24 cellular contexts compared by ENCODE assay signal in the genomic region with DNA sequence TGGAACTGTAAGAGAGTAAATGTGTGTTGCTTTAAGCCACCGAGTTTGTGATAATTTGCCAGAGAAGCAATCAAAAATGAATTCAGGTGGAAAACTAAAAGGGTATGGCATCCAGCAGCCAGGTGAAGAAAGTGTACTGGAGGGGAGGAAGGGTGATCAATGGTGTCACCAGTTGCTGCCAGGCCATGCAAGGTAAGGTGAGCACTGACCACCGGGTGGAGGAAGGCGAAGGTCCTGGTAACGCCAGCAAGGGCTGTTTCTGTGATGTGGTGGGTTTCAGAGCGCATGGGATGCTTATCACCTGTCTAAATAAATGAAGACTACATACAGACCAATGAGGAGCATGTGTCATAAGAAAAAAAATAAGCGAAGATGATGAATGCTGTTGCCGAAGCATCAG. TPM values are rescaled to one million over a fixed set of nuclear protein-coding genes. Genes with fewer than 3 reads are reported as not detected.
DNase-seq lines count a peak whose midpoint lies in the region; ATAC-seq, FAIRE-seq and TF ChIP-seq lines count a peak whose summit lies in the region.
"Had no signal": no experiment of that assay in that cellular context is flagged by ENCODE, and none has a peak within 500 bp of the region (broad histone marks: within the 10 kb centered on the region; RNA-seq: fewer than 3 reads in every experiment).

No MANE protein-coding gene starts in this region.

- no peaks in the 10 kb centered on the region for H3K4me1 Mint-ChIP-seq in WTC11
- H3K4me1 Mint-ChIP-seq: CD8-positive, alpha-beta memory T cell had no signal

- H3K4me2 ChIP-seq in HepG2 (ENCODE audit: low read depth, low read length), result no peak overlapping the region
- H3K4me2 ChIP-seq: A549; BLaER1 treated with 17β-estradiol and CSF1 and Interleukin-3, amounts not matched to agents 10 nM and 100 nM had no signal

- H3K27ac ChIP-seq in HepG2 (ENCODE audit: extremely low read length, insufficient read depth, low read length) (no peak overlapping the region), right lobe of liver (no peak overlapping the region), substantia nigra (ENCODE audit: low read depth, low read length, poor library complexity, severe bottlenecking) (peak overlapping the region; percentile 12)
- H3K27ac ChIP-seq: 22Rv1; A549; BLaER1 treated with 17β-estradiol and CSF1 and Interleukin-3, amounts not matched to agents 10 nM and 100 nM; C4-2B had no signal

- no peak overlapping the region for H3K4me3 Mint-ChIP-seq in WTC11
- H3K4me3 Mint-ChIP-seq: B cell; CD4-positive, alpha-beta T cell; CD8-positive, alpha-beta memory T cell had no signal

- no peaks in the 10 kb centered on the region for H3K79me2 ChIP-seq in HepG2 (ENCODE audit: insufficient read depth, low read length)

- in situ Hi-C loops in HepG2 (cut with HindIII; ENCODE audit: extremely low pct_ligation_motif_present, low pct_unique_long_range_greater_than_20kb), result no loop called here

- no peaks in the 10 kb centered on the region for H3K9me3 ChIP-seq in HepG2 (ENCODE audit: low read length)
- no peaks in the 10 kb centered on the region for H3K9me3 ChIP-seq in right lobe of liver
- H3K9me3 ChIP-seq: A549; BLaER1 treated with 17β-estradiol and CSF1 and Interleukin-3, amounts not matched to agents 10 nM and 100 nM had no signal

- H3K27me3 Mint-ChIP-seq in WTC11 (ENCODE audit: low read depth), result peaks cover 1% of the 10 kb centered on the region

- CTCF ChIA-PET in HepG2 (lab: Yijun Ruan, JAX; ENCODE audit: low intra/inter-chr PET ratio, low total read pairs) (no interaction called here), WTC11 (lab: Charles Lee) (interaction anchor here (0.8 to 2.9 kb wide), 3 partner anchors 45 to 100 kb away, joined by 3 to 15 read pairs (median 5); no protein-coding TSS in a partner anchor)

- ATAC-seq in HepG2 (peak; percentile 36; the same call in 2 of the 3 replicates), right lobe of liver (no peak), WTC11 (peak; percentile 22; the same call in 1 of the 2 replicates)

- DNase-seq in HepG2 (ENCODE audit: low spot score) (no peak), right lobe of liver (no peak), WTC11 (ENCODE audit: low spot score) (no peak), mesenteric fat pad (ENCODE audit: low spot score) (peak; percentile 24), substantia nigra (lab: John Stamatoyannopoulos, UW) (no peak), activated gamma-delta T cell (lab: John Stamatoyannopoulos, UW) (no peak), cerebellar nuclear complex (lab: John Stamatoyannopoulos, UW) (no peak)
- no peak for DNase-seq in stimulated activated naive CD4-positive, alpha-beta T cell treated with Interleukin-2 at 50 U/mL for 16 hours (lab: John Stamatoyannopoulos, UW)
- DNase-seq: AML-193; CD4-positive, alpha-beta T cell; CD8-positive, alpha-beta memory T cell; COR-L47; DMS79 treated with DMSO at 0.1 percent for 48 hours; GF-D8 had no signal

- POLR2A ChIA-PET in HepG2 (lab: Yijun Ruan, JAX), result no interaction called here
- POLR2A ChIA-PET in WTC11 (lab: Charles Lee), result no interaction called here

- intact Hi-C loops in HepG2 (cut with micrococcal nuclease; ENCODE audit: unreplicated experiment) (no loop called here), right lobe of liver (cut with DNase I) (no loop called here)

- H3K4me3 ChIP-seq in HepG2 (replicated peaks in 1 of 3; ENCODE audit: insufficient read depth in 1 of 3, low read depth in 2 of 3, low read length in 3 of 3) (no peak overlapping the region), right lobe of liver (no peak overlapping the region)
- H3K4me3 ChIP-seq: A549; BLaER1 treated with 17β-estradiol and CSF1 and Interleukin-3, amounts not matched to agents 10 nM and 100 nM had no signal

- BruUV-seq in HepG2 (replicated peaks; lab: Mats Ljungman, UMichigan), result no TSS peak

- TF ChIP-seq RAD21 in HepG2 (CRISPR knock-in tag; IDR thresholded peaks at IDR 0.05), result no peak

- no peak for TF ChIP-seq EP300 in HepG2 (IDR thresholded peaks at IDR 0.05; ENCODE audit: low read depth in 2 of 2, low read length in 2 of 2)
- TF ChIP-seq EP300 in HepG2 (CRISPR knock-in tag; IDR thresholded peaks at IDR 0.05; ENCODE audit: borderline replicate concordance), result no peak

- no peak overlapping the region for H3K9ac ChIP-seq in HepG2 (ENCODE audit: insufficient read depth, low read depth, low read length)
- H3K9ac ChIP-seq: BLaER1 treated with 17β-estradiol and CSF1 and Interleukin-3, amounts not matched to agents 10 nM and 100 nM had no signal

- H3K36me3 ChIP-seq in HepG2 (replicated peaks in 1 of 2; ENCODE audit: control insufficient read depth in 1 of 2, insufficient read depth in 2 of 2, low read length in 2 of 2) (no peaks in the 10 kb centered on the region), right lobe of liver (no peaks in the 10 kb centered on the region)
- H3K36me3 ChIP-seq: BLaER1 treated with 17β-estradiol and CSF1 and Interleukin-3, amounts not matched to agents 10 nM and 100 nM had no signal

- no peak for TF ChIP-seq CTCF in HepG2 (CRISPR knock-in tag; IDR thresholded peaks at IDR 0.05)
- TF ChIP-seq CTCF in right lobe of liver (IDR thresholded peaks at IDR 0.05), result no peak
- no peak for TF ChIP-seq CTCF in WTC11 (IDR thresholded peaks at IDR 0.05)

- H2AFZ ChIP-seq in HepG2 (ENCODE audit: low read length), result no peak overlapping the region

- no peaks in the 10 kb centered on the region for H4K20me1 ChIP-seq in HepG2 (ENCODE audit: insufficient read depth, low read length)
- H4K20me1 ChIP-seq: BLaER1 treated with 17β-estradiol and CSF1 and Interleukin-3, amounts not matched to agents 10 nM and 100 nM had no signal

- peaks cover 12% of the 10 kb centered on the region for H3K9me3 Mint-ChIP-seq in WTC11
- H3K9me3 Mint-ChIP-seq: CD4-positive, alpha-beta T cell; CD8-positive, alpha-beta memory T cell had no signal

- H3K4me1 ChIP-seq in HepG2 (ENCODE audit: insufficient read depth, low read length), result peaks cover 14% of the 10 kb centered on the region
- no peaks in the 10 kb centered on the region for H3K4me1 ChIP-seq in right lobe of liver

- 44% methylated on average over 7 of the region's 7 CpGs for WGBS in HepG2 (ENCODE audit: low lambda C conversion rate)
- WGBS in right lobe of liver (ENCODE audit: insufficient coverage, low coverage, low lambda C conversion rate, missing lambda C conversion rate), result 78% methylated on average over 7 of the region's 7 CpGs

- H3K27me3 ChIP-seq in HepG2 (ENCODE audit: control insufficient read depth in 1 of 2, insufficient read depth in 2 of 2, low read length in 2 of 2) (peaks cover 3 to 63% of the 10 kb centered on the region in 2 experiments; a peak in 4 of 5 replicates), right lobe of liver (no peaks in the 10 kb centered on the region)

- no peak overlapping the region for H3K27ac Mint-ChIP-seq in WTC11
- H3K27ac Mint-ChIP-seq: B cell; CD4-positive, alpha-beta T cell had no signal

- TF ChIP-seq POLR2A in HepG2 (IDR thresholded peaks at IDR 0.05; ENCODE audit: insufficient read depth in 1 of 2, low read depth in 2 of 2, low read length in 2 of 2) (no peak), right lobe of liver (IDR thresholded peaks at IDR 0.05) (no peak)

- no peak for FAIRE-seq in HepG2 (lab: Jason Lieb, UNC)
- FAIRE-seq: A549, D721Med, G401.6, GM12891, GM19239 had no signal

- H3K36me3 Mint-ChIP-seq in WTC11, result peaks cover 3% of the 10 kb centered on the region; the same call in 1 of the 2 replicates
- H3K36me3 Mint-ChIP-seq: CD8-positive, alpha-beta memory T cell had no signal

TF ChIP-seq in WTC11, 78 proteins besides CTCF, POLR2A, EP300 and RAD21 (continues in another document):
- TF ChIP-seq ZNF263 (CRISPR knock-in tag; IDR thresholded peaks at IDR 0.05; ENCODE audit: low read depth), result no peak
- no peak for TF ChIP-seq JUN (CRISPR knock-in tag; IDR thresholded peaks at IDR 0.05)
- TF ChIP-seq NFYB (CRISPR knock-in tag; conservative IDR thresholded peaks at IDR 0.05; ENCODE audit: low read depth), result no peak

RNA-seq across cellular contexts. Expression of a gene that starts 6.9 kb away (rescaled TPM):
- total RNA-seq in HepG2 (2016; rRNA removed; fragmentation: Illumina TruSeq; extraction: Trizol) (not detected in 2 replicates), right lobe of liver (1 to 10 TPM in 1 of 6 experiments, under 1 TPM in 2, not detected in 3; 0.19 to 1.2 (median 0.22) TPM), WTC11 (2021) (6.0 to 10.9 TPM (median 6.6 TPM) in 3 replicates), mesenteric fat pad (not detected)
- not detected in 2 replicates for total RNA-seq in HepG2 (2016; cell fraction: cytosol; rRNA removed; fragmentation: Illumina TruSeq; extraction: Trizol; ENCODE audit: low read depth)
- total RNA-seq in HepG2 (2016; cell fraction: insoluble cytoplasmic fraction; rRNA removed; fragmentation: Illumina TruSeq; extraction: Trizol), result not detected in 2 replicates
- total RNA-seq in HepG2 (2016; cell fraction: membrane; rRNA removed; fragmentation: Illumina TruSeq; extraction: Trizol), result not detected in 2 replicates
- total RNA-seq in HepG2 (2016; cell fraction: nucleus; rRNA removed; fragmentation: Illumina TruSeq; extraction: Trizol), result not detected in 2 replicates
- polyA plus RNA-seq in HepG2 (2011; rRNA removed), result 0.09 and 0.20 TPM in 2 replicates
- 0.03 TPM in 1 of 2 replicates, not detected in the other for polyA plus RNA-seq in HepG2 (2011; cell fraction: cytosol; rRNA removed)
- 0.05 TPM in 1 of 2 replicates, not detected in the other for polyA plus RNA-seq in HepG2 (2011; cell fraction: nucleus; rRNA removed)
- polyA plus RNA-seq in HepG2 (2012), result 0.07 TPM in 1 of 2 replicates, not detected in the other
- polyA plus RNA-seq in HepG2 (2016; cell fraction: cytosol; fragmentation: Illumina TruSeq; extraction: Trizol; ENCODE audit: low read depth), result not detected in 2 replicates
- 0.11 TPM in 1 of 2 replicates, not detected in the other for polyA plus RNA-seq in HepG2 (2016; cell fraction: insoluble cytoplasmic fraction; fragmentation: Illumina TruSeq; extraction: Trizol; ENCODE audit: low read depth)
- not detected in 2 replicates for polyA plus RNA-seq in HepG2 (2016; cell fraction: membrane; fragmentation: Illumina TruSeq; extraction: Trizol; ENCODE audit: low read depth)
- 0.38 TPM in 1 of 2 replicates, not detected in the other for polyA plus RNA-seq in HepG2 (2016; cell fraction: nucleus; fragmentation: Illumina TruSeq; extraction: Trizol; ENCODE audit: insufficient read depth, low read depth)
- polyA minus RNA-seq in HepG2 (2011; rRNA and poly(A)+ RNA removed; ENCODE audit: low replicate concordance), result 42.8 TPM in 1 of 2 replicates, not detected in the other
- polyA minus RNA-seq in HepG2 (2011; cell fraction: cytosol; rRNA and poly(A)+ RNA removed), result 0.35 TPM in 1 of 2 replicates, not detected in the other
- not detected in 2 replicates for polyA minus RNA-seq in HepG2 (2011; cell fraction: nucleus; rRNA and poly(A)+ RNA removed)
- total RNA-seq: CD4-positive, alpha-beta T cell; CD8-positive, alpha-beta memory T cell had no signal
- polyA plus RNA-seq: BJ; CD8-positive, alpha-beta memory T cell had no signal

Comparison
In these comparisons a context has a peak if more than half of its experiments do, and no peak if none do; other contexts are left out.
1. ATAC-seq: peak in HepG2 (single experiment) and WTC11 (single experiment); none in right lobe of liver (0 of 4).